ENCODE assay signal across 12 cellular contexts in the genomic region with DNA sequence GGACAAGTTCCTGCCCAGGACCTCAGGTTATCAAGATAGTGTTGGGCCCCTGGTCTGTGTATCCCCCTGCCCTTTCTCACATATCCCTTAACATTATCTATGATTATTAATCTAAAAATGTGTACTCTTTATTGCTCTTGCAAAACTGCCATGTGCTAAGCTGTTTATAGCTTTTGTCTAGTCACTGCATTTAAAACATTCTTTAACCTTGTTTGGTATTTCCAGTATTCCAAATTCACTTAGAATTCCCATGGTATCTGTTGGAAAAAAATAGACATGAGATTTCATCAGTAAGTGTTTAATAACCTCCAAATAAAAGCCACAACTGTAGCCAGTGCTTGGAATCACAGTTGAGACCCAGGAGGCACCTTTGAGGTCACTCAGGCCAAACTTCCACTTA. TPM values are rescaled to one million over a fixed set of nuclear protein-coding genes. Genes with fewer than 3 reads are reported as not detected.
DNase-seq lines count a peak whose midpoint lies in the region; ATAC-seq and TF ChIP-seq lines count a peak whose summit lies in the region.
"Had no signal": no experiment of that assay in that cellular context is flagged by ENCODE, and none has a peak within 500 bp of the region (broad histone marks: within the 10 kb centered on the region; RNA-seq: fewer than 3 reads in every experiment).

No MANE protein-coding gene starts in this region.

- H3K4me1 ChIP-seq in mucosa of descending colon (ENCODE audit: low read depth): peaks cover 6% of the 10 kb centered on the region
- H3K4me1 ChIP-seq in thoracic aorta (ENCODE audit: control insufficient read depth in 1 of 2, low read depth in 2 of 2): peaks cover 49 to 94% of the 10 kb centered on the region in 2 donors

- H3K36me3 ChIP-seq in mucosa of descending colon (ENCODE audit: low read depth) (no peaks in the 10 kb centered on the region), thoracic aorta (no peaks in the 10 kb centered on the region)

- H3K9me3 ChIP-seq in mucosa of descending colon: peaks cover 2% of the 10 kb centered on the region
- no peaks in the 10 kb centered on the region for H3K9me3 ChIP-seq in thoracic aorta

- ATAC-seq in mucosa of descending colon (peak; percentile 10), thoracic aorta (ENCODE audit: insufficient number of reproducible peaks, low FRiP score, low read depth) (no peak)
- ATAC-seq: activated CD8-positive, alpha-beta T cell treated with anti-CD3 and anti-CD28 coated beads, Interleukin-2, amount 10 ng/mL, durations not matched to agents 7 days and 5 days; activated T-cell treated with anti-CD3 and anti-CD28 coated beads, Interleukin-2, amount 50 U/mL, for 4 hours had no signal

- DNase-seq in GM04503 (ENCODE audit: low read depth): peak; percentile 77
- DNase-seq in cardiac fibroblast (ENCODE audit: low read depth in 2 of 2): peak; percentile 43 to 58
- DNase-seq in mucosa of descending colon: no peak
- DNase-seq in thoracic aorta (ENCODE audit: low spot score): no peak
- DNase-seq in NCI-H510A (lab: John Stamatoyannopoulos, UW): no peak
- no peak for DNase-seq in substantia nigra (lab: John Stamatoyannopoulos, UW)
- DNase-seq in KBM-7: no peak
- DNase-seq: activated B cell treated with CpG ODN at 0.5 μM for 24 hours; activated CD8-positive, alpha-beta T cell treated with anti-CD3 and anti-CD28 coated beads, Interleukin-2, amount 10 ng/mL, durations not matched to agents 7 days and 5 days; activated naive CD4-positive, alpha-beta T cell treated with anti-CD3 and anti-CD28 coated beads, Interleukin-2, amount 10 ng/mL, durations not matched to agents 7 days and 5 days; activated T-cell treated with anti-CD3 and anti-CD28 coated beads, Interleukin-2, amount 50 U/mL, for 4 hours; midbrain had no signal

- intact Hi-C loops in mucosa of descending colon (cut with DNase I, micrococcal nuclease): no loop called here

- H3K4me3 ChIP-seq in cardiac fibroblast (replicated peaks in 1 of 2; ENCODE audit: low read depth in 2 of 2, low read length in 2 of 2): no peak overlapping the region
- H3K4me3 ChIP-seq in mucosa of descending colon: no peak overlapping the region
- no peak overlapping the region for H3K4me3 ChIP-seq in thoracic aorta

- TF ChIP-seq CTCF in cardiac fibroblast (IDR thresholded peaks at IDR 0.05; ENCODE audit: low read depth, low read length) (no peak), mucosa of descending colon (IDR thresholded peaks at IDR 0.05) (no peak), thoracic aorta (IDR thresholded peaks at IDR 0.05) (no peak)

- in situ Hi-C loops in KBM-7 (cut with MboI; ENCODE audit: low pct_unique_long_range_greater_than_20kb, low sequenced_read_pairs): no loop called here

- H3K27me3 ChIP-seq in thoracic aorta (replicated peaks; ENCODE audit: insufficient read depth): no peaks in the 10 kb centered on the region

- H3K27ac ChIP-seq in thoracic aorta (peak overlapping the region; percentile 61 to 82), substantia nigra (ENCODE audit: low read depth, low read length, poor library complexity, severe bottlenecking) (no peak overlapping the region)

RNA-seq across cellular contexts. Expression of a gene that starts 16.2 kb away (rescaled TPM):
- total RNA-seq in mucosa of descending colon (10 to 100 TPM; 49.8 to 91.9 (median 77.0) TPM), thoracic aorta (100 to 1,000 TPM; 415 to 476 TPM)

Comparison
In these comparisons a context has a peak if more than half of its experiments do, and no peak if none do; other contexts are left out.
1. DNase-seq: peak in GM04503 (single experiment) and cardiac fibroblast (2 of 2); none in mucosa of descending colon (0 of 3), thoracic aorta (single experiment), NCI-H510A (single experiment), substantia nigra (0 of 49) and KBM-7 (single experiment).
2. RNA of a gene that starts 16.2 kb away (total RNA-seq): 415 to 476 TPM in thoracic aorta; 49.8 to 91.9 TPM in mucosa of descending colon; every median in the first group is over 4 times any median in the second.